In genomic region chr16:47018223-47018891, GRCh38 we compare ENCODE assay signal across 8 cellular contexts. TPM values are rescaled to one million over a fixed set of nuclear protein-coding genes. Genes with fewer than 3 reads are reported as not detected.
DNase-seq lines count a peak whose midpoint lies in the region; FAIRE-seq and TF ChIP-seq lines count a peak whose summit lies in the region.

No MANE protein-coding gene starts in this region.

- no peaks in the 10 kb centered on the region for H3K9me3 ChIP-seq in neural progenitor cell (ENCODE audit: low read depth)

- peak; percentile 83 for DNase-seq in GM06990 (ENCODE audit: extremely low read depth, insufficient read length)
- DNase-seq in H54 (ENCODE audit: insufficient read length, low spot score) = peak; percentile 22
- peak; percentile 76 for DNase-seq in Jurkat, Clone E6-1 (ENCODE audit: low read depth, low spot score)
- DNase-seq in SW480 (ENCODE audit: low spot score) = peak; percentile 59
- peak; percentile 52 for DNase-seq in dermis blood vessel endothelial cell
- DNase-seq in neural progenitor cell (ENCODE audit: low spot score) = peak; percentile 73
- DNase-seq in medulla oblongata (ENCODE audit: extremely low spot score) = no peak

- no peak overlapping the region for H3K4me3 Mint-ChIP-seq in neural progenitor cell

- TF ChIP-seq POLR2A in H54 (IDR thresholded peaks at IDR 0.05; ENCODE audit: low read depth, low read length) = no peak

- H3K4me1 ChIP-seq in neural progenitor cell = peaks cover 12% of the 10 kb centered on the region

- H3K36me3 ChIP-seq in GM06990 (ENCODE audit: control insufficient read depth, insufficient read depth, low read length) = no peaks in the 10 kb centered on the region
- no peaks in the 10 kb centered on the region for H3K36me3 ChIP-seq in neural progenitor cell

- no peak overlapping the region for H2AFZ ChIP-seq in neural progenitor cell (replicated peaks)

- TF ChIP-seq CTCF in 22Rv1 (IDR thresholded peaks at IDR 0.05) = peak; percentile 77
- peak; percentile 76 for TF ChIP-seq CTCF in GM06990 (IDR thresholded peaks at IDR 0.05; ENCODE audit: insufficient read depth, low read length, poor library complexity, severe bottlenecking)
- TF ChIP-seq CTCF in neural progenitor cell (IDR thresholded peaks at IDR 0.05) = peak; percentile 59

- no peak overlapping the region for H3K27ac Mint-ChIP-seq in neural progenitor cell

- no peaks in the 10 kb centered on the region for H3K9me3 Mint-ChIP-seq in neural progenitor cell

- no peak overlapping the region for H3K27ac ChIP-seq in 22Rv1
- H3K27ac ChIP-seq in neural progenitor cell = no peak overlapping the region

- no peak overlapping the region for H3K9ac ChIP-seq in neural progenitor cell

- FAIRE-seq in H54 (lab: Jason Lieb, UNC) = no peak

- no peak overlapping the region for H3K4me3 ChIP-seq in GM06990 (replicated peaks; ENCODE audit: low read depth, low read length)
- no peak overlapping the region for H3K4me3 ChIP-seq in Jurkat, Clone E6-1 (ENCODE audit: low read length)
- no peak overlapping the region for H3K4me3 ChIP-seq in neural progenitor cell

- H3K27me3 ChIP-seq in GM06990 (replicated peaks; ENCODE audit: control insufficient read depth, insufficient read depth, low read length) (no peaks in the 10 kb centered on the region), neural progenitor cell (no peaks in the 10 kb centered on the region)

- no peak overlapping the region for H3K4me2 ChIP-seq in neural progenitor cell

- H3K36me3 Mint-ChIP-seq in neural progenitor cell = no peaks in the 10 kb centered on the region

- H4K20me1 ChIP-seq in neural progenitor cell (ENCODE audit: low read depth) = no peaks in the 10 kb centered on the region

- peaks cover 16% of the 10 kb centered on the region for H3K4me1 Mint-ChIP-seq in neural progenitor cell

- no peaks in the 10 kb centered on the region for H3K27me3 Mint-ChIP-seq in neural progenitor cell (ENCODE audit: insufficient read depth, low read depth)

- H3K79me2 ChIP-seq in neural progenitor cell (ENCODE audit: low read depth) = no peaks in the 10 kb centered on the region

- no peaks in the 10 kb centered on the region for H3F3A ChIP-seq in neural progenitor cell (ENCODE audit: low read depth)

RNA-seq across cellular contexts. Expression of gene DNAJA2, which starts 44.9 kb away (rescaled TPM):
- 71.1 TPM for polyA plus RNA-seq in Jurkat, Clone E6-1 (2012; ENCODE audit: insufficient read depth, insufficient read length)
- total RNA-seq in dermis blood vessel endothelial cell (82.6 and 92.1 TPM in 2 replicates), neural progenitor cell (ENCODE audit: low replicate concordance) (70.1 and 113 TPM in 2 replicates)
